Comparison of ENCODE assay signal across 20 cellular contexts in the genomic region with DNA sequence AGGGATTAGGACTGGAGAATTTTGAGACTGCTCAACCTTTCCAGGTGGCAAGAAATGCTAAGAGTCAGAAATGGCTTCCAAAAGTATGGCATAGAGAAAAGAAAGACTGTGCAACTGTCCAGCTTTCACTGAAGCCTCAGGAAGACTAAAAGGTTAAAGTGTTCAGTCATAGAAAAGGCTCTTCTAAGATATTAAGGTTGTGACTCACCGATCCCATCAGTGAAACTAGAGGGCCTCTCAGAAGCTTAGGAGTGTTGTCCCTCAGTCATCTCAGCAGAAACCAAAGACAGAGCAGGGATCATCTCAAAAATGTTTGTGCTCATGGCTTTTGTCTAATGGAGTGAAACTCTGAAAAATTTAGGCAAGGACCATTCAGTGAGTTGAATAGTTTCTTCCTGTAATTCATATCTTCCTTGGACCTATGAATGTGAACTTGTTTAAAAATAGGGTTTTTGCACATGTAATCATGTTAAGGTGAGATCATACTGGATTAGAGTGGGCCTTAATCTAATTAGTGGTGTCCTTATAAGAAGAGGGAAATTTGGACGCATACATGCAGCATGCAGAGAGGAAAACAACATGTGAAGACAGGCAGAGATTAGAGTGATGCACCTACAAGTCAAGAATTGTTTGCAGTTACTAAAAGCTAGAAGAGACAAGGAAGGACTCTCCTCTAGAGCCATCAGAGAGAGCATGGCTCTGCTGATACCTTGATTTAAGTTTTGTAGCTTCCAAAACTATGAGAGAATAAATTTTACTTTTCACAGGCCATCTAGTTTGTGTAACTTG.
DNase-seq lines count a peak whose midpoint lies in the region; ATAC-seq, FAIRE-seq and TF ChIP-seq lines count a peak whose summit lies in the region.
"Had no signal": no experiment of that assay in that cellular context is flagged by ENCODE, and none has a peak within 500 bp of the region (broad histone marks: within the 10 kb centered on the region; RNA-seq: fewer than 3 reads in every experiment).

No MANE protein-coding gene starts in this region.

- no peak for FAIRE-seq in A549 (lab: Jason Lieb, UNC)
- FAIRE-seq: D721Med had no signal

- H3K4me1 ChIP-seq in A549 = peaks cover 21% of the 10 kb centered on the region
- no peaks in the 10 kb centered on the region for H3K4me1 ChIP-seq in HEK293 (ENCODE audit: control insufficient read depth, insufficient read depth, low read length)
- H3K4me1 ChIP-seq in adipocyte (ENCODE audit: control insufficient read depth, insufficient read depth, low read length) = peaks cover 45% of the 10 kb centered on the region
- H3K4me1 ChIP-seq: Peyer's patch, uterus had no signal

- H3K27ac ChIP-seq in A549 = no peak overlapping the region
- no peak overlapping the region for H3K27ac ChIP-seq in HEK293 (ENCODE audit: extremely low read depth, low read depth, low read length)
- H3K27ac ChIP-seq: Peyer's patch, sigmoid colon, uterus had no signal

- CTCF ChIA-PET in A549 (lab: Yijun Ruan, JAX) (interaction anchor here (1.4 to 2.0 kb wide), 2 partner anchors 258 to 262 kb away, joined by 3 to 6 read pairs; no protein-coding TSS in a partner anchor), HEK293 (lab: Yijun Ruan, JAX) (interaction anchor here (0.5 to 1.3 kb wide), 5 partner anchors 33 to 672 kb away, joined by 3 to 6 read pairs (median 3); no protein-coding TSS in a partner anchor)

- H3K9me3 ChIP-seq in A549 = no peaks in the 10 kb centered on the region
- no peaks in the 10 kb centered on the region for H3K9me3 ChIP-seq in HEK293 (ENCODE audit: control insufficient read depth, insufficient read depth, low read depth, low read length)
- H3K9me3 ChIP-seq in adipocyte (ENCODE audit: control insufficient read depth, low read length) = no peaks in the 10 kb centered on the region
- H3K9me3 ChIP-seq: Peyer's patch, sigmoid colon, uterus had no signal

- no peaks in the 10 kb centered on the region for H3K27me3 ChIP-seq in adipocyte (replicated peaks; ENCODE audit: control insufficient read depth, insufficient read depth, low read length)
- H3K27me3 ChIP-seq: Peyer's patch, sigmoid colon, uterus had no signal

- TF ChIP-seq CTCF in A549 (IDR thresholded peaks at IDR 0.05) = no peak
- TF ChIP-seq CTCF in HEK293 (tag by site-specific recombination; IDR thresholded peaks at IDR 0.05) = no peak
- TF ChIP-seq CTCF in fibroblast of villous mesenchyme (IDR thresholded peaks at IDR 0.05; ENCODE audit: insufficient read depth, low read depth, low read length) = no peak

- WGBS in A549 (ENCODE audit: missing lambda C conversion rate) = 45% methylated on average over 2 of the region's 2 CpGs

- DNase-seq in A549 (ENCODE audit: low read depth in 1 of 2, low spot score in 1 of 2) (no peak), adipocyte (ENCODE audit: low read depth) (peak; percentile 55), fibroblast of villous mesenchyme (ENCODE audit: low read depth) (peak; percentile 27), mesenteric fat pad (ENCODE audit: low spot score) (no peak)
- DNase-seq in central memory CD4-positive, alpha-beta T cell = no peak
- no peak for DNase-seq in stimulated activated CD4-positive, alpha-beta T cell treated with anti-CD3 and anti-CD28 coated beads, Interleukin-4, amount 100 ng/mL, for 24 hours
- DNase-seq: activated naive CD8-positive, alpha-beta T cell treated with anti-CD3 and anti-CD28 coated beads, Interleukin-2, amount 10 ng/mL, durations not matched to agents 7 days and 5 days; activated T-cell treated with anti-CD3 and anti-CD28 coated beads for 4 hours; H9; KBM-7; mesendoderm; NCI-H146; NCI-H510A treated with DMSO at 0.1 percent for 48 hours; Peyer's patch; sigmoid colon; stimulated activated naive CD4-positive, alpha-beta T cell; uterus had no signal

- H3K4me3 ChIP-seq in A549 (no peak overlapping the region), HEK293 (ENCODE audit: low read depth, low read length) (no peak overlapping the region), adipocyte (ENCODE audit: low read length) (peak overlapping the region; percentile 20), fibroblast of villous mesenchyme (ENCODE audit: low read depth, low read length) (no peak overlapping the region)
- H3K4me3 ChIP-seq: Peyer's patch, sigmoid colon, uterus had no signal

- POLR2A ChIA-PET in A549 (lab: Yijun Ruan, JAX) (no interaction called here), HEK293 (lab: Yijun Ruan, JAX) (no interaction called here)

- ATAC-seq in A549 = peak in 1 of 2 experiments; percentile 42; a peak in 2 of 6 replicates
- ATAC-seq in HG02885 (IDR thresholded peaks at IDR 0.05; ENCODE audit: poor library complexity, unreplicated experiment) = no peak

- H3K4me2 ChIP-seq in A549 = peak overlapping the region; percentile 14; the same call in 1 of the 3 replicates

- no peak for TF ChIP-seq EP300 in A549 (IDR thresholded peaks at IDR 0.05)

- H3K36me3 ChIP-seq in HEK293 (ENCODE audit: control insufficient read depth in 2 of 2, insufficient read depth in 1 of 2, low read length in 2 of 2) (no peaks in the 10 kb centered on the region), adipocyte (ENCODE audit: control insufficient read depth, insufficient read depth, low read length, severe bottlenecking) (no peaks in the 10 kb centered on the region)
- H3K36me3 ChIP-seq: Peyer's patch, sigmoid colon, uterus had no signal

- no peak for TF ChIP-seq POLR2A in A549 (IDR thresholded peaks at IDR 0.05; ENCODE audit: low read length)

- peak overlapping the region; percentile 6 for H3K9ac ChIP-seq in adipocyte (ENCODE audit: low read length)

- no peak for TF ChIP-seq RAD21 in A549 (conservative IDR thresholded peaks at IDR 0.05 in 1 of 2, IDR thresholded peaks at IDR 0.05 in 1 of 2)

TF ChIP-seq in A549, 52 proteins besides CTCF, POLR2A, EP300 and RAD21 (continues in another document):
- TF ChIP-seq, protein P1, sequence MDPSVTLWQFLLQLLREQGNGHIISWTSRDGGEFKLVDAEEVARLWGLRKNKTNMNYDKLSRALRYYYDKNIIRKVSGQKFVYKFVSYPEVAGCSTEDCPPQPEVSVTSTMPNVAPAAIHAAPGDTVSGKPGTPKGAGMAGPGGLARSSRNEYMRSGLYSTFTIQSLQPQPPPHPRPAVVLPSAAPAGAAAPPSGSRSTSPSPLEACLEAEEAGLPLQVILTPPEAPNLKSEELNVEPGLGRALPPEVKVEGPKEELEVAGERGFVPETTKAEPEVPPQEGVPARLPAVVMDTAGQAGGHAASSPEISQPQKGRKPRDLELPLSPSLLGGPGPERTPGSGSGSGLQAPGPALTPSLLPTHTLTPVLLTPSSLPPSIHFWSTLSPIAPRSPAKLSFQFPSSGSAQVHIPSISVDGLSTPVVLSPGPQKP (IDR thresholded peaks at IDR 0.05; ENCODE audit: low read depth, low read length) = no peak
- TF ChIP-seq JUNB (IDR thresholded peaks at IDR 0.05) (no peak), EHF (CRISPR knock-in tag; IDR thresholded peaks at IDR 0.05) (no peak), TP53 (CRISPR knock-in tag; IDR thresholded peaks at IDR 0.05) (no peak), HDAC2 (IDR thresholded peaks at IDR 0.05) (no peak), BHLHE40 (IDR thresholded peaks at IDR 0.05; ENCODE audit: low read depth, low read length) (no peak), KDM1A (IDR thresholded peaks at IDR 0.05; ENCODE audit: low read depth) (no peak), POLR2AphosphoS2 (conservative IDR thresholded peaks at IDR 0.05; ENCODE audit: low read length) (no peak), CBX2 (IDR thresholded peaks at IDR 0.05; ENCODE audit: borderline replicate concordance, low read depth) (no peak), ZC3H11A (IDR thresholded peaks at IDR 0.05) (no peak), NR3C1 (IDR thresholded peaks at IDR 0.05) (no peak), ZSCAN20 (CRISPR knock-in tag; IDR thresholded peaks at IDR 0.05) (no peak)
- TF ChIP-seq, protein P2, sequence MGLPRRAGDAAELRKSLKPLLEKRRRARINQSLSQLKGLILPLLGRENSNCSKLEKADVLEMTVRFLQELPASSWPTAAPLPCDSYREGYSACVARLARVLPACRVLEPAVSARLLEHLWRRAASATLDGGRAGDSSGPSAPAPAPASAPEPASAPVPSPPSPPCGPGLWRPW (IDR thresholded peaks at IDR 0.05) = no peak

TF ChIP-seq in HEK293, 187 proteins besides CTCF, POLR2A, EP300 and RAD21 (continues in another document):
- TF ChIP-seq ZBTB48 (tag by site-specific recombination; IDR thresholded peaks at IDR 0.05) (peak; percentile 49; the same call in 1 of the 2 replicates), PRDM1 (tag by site-specific recombination; IDR thresholded peaks at IDR 0.05) (peak; percentile 36; the same call in 1 of the 2 replicates), ZNF335 (tag by site-specific recombination; conservative IDR thresholded peaks at IDR 0.05) (no peak), ZNF585B (tag by site-specific recombination; IDR thresholded peaks at IDR 0.05) (no peak), MYNN (tag by site-specific recombination; IDR thresholded peaks at IDR 0.05; ENCODE audit: borderline replicate concordance) (no peak), ZNF654 (tag by site-specific recombination; IDR thresholded peaks at IDR 0.05; ENCODE audit: low read depth) (no peak), ZEB2 (tag by site-specific recombination; IDR thresholded peaks at IDR 0.05) (no peak)
- TF ChIP-seq, protein P3, sequence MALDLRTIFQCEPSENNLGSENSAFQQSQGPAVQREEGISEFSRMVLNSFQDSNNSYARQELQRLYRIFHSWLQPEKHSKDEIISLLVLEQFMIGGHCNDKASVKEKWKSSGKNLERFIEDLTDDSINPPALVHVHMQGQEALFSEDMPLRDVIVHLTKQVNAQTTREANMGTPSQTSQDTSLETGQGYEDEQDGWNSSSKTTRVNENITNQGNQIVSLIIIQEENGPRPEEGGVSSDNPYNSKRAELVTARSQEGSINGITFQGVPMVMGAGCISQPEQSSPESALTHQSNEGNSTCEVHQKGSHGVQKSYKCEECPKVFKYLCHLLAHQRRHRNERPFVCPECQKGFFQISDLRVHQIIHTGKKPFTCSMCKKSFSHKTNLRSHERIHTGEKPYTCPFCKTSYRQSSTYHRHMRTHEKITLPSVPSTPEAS (tag by site-specific recombination; IDR thresholded peaks at IDR 0.05) = no peak

Comparison
In these comparisons a context has a peak if more than half of its experiments do, and no peak if none do; other contexts are left out.
1. DNase-seq: peak in adipocyte (single experiment) and fibroblast of villous mesenchyme (single experiment); none in A549 (0 of 2), mesenteric fat pad (single experiment), central memory CD4-positive, alpha-beta T cell (single experiment) and stimulated activated CD4-positive, alpha-beta T cell treated with anti-CD3 and anti-CD28 coated beads, Interleukin-4, amount 100 ng/mL, for 24 hours (single experiment).